ENCODE assay signal across 10 cellular contexts in the genomic region with DNA sequence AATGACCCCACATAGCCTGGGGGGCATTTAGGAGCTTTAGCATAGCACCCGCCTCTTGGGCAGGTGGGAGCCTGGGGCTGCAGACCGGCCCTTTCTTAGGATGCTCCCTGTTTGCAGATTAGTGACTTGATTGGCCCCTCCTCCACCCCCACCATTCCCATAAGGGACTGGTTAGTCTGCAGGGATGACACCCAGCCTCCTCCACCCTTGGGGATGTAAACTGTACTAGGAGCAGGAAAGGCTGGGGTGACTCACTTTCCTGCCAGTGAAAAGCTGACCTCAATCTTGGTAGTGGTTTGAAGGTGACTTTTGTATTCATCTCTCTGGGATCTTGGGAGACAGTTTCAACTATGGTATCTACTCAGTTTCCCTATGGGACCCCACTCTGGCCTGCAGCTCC. TPM values are rescaled to one million over a fixed set of nuclear protein-coding genes. Genes with fewer than 3 reads are reported as not detected.
DNase-seq lines count a peak whose midpoint lies in the region; ATAC-seq lines count a peak whose summit lies in the region.
"Had no signal": no experiment of that assay in that cellular context is flagged by ENCODE, and none has a peak within 500 bp of the region (broad histone marks: within the 10 kb centered on the region; RNA-seq: fewer than 3 reads in every experiment).

No MANE protein-coding gene starts in this region.

- no peak overlapping the region for H3K27ac Mint-ChIP-seq in activated CD4-positive, alpha-beta T cell treated with anti-CD3 and anti-CD28 coated beads for 36 hours

- peak overlapping the region; percentile 66 for H3K4me2 ChIP-seq in GM23248 (ENCODE audit: unreplicated experiment)

- peak; percentile 96 for DNase-seq in GM23248
- DNase-seq in RPMI7951 (ENCODE audit: low read depth), result peak; percentile 85
- DNase-seq in fibroblast of gingiva (ENCODE audit: low read depth), result peak; percentile 28
- peak; percentile 47 for DNase-seq in skeletal muscle cell (ENCODE audit: low read depth)
- DNase-seq in NK-92 treated with Interleukin-12 subunit alpha and Interleukin-12 subunit beta, amount 100 ng/mL, for 24 hours (lab: John Stamatoyannopoulos, UW), result no peak
- DNase-seq in NCI-H2107 (lab: John Stamatoyannopoulos, UW), result no peak
- no peak for DNase-seq in activated CD4-positive, alpha-beta T cell treated with anti-CD3 and anti-CD28 coated beads for 36 hours
- DNase-seq: stimulated activated CD4-positive, alpha-beta T cell treated with anti-CD3 and anti-CD28 coated beads, Interleukin-15, amount 100 ng/mL, for 24 hours; stimulated activated naive CD8-positive, alpha-beta T cell treated with anti-CD3 and anti-CD28 coated beads, Interleukin-15, amount 100 ng/mL, for 72 hours had no signal

- H3K9me2 ChIP-seq in GM23248 (ENCODE audit: insufficient read depth), result no peaks in the 10 kb centered on the region

- peak overlapping the region; percentile 40; the same call in 1 of the 2 replicates for H3K9ac ChIP-seq in GM23248

- H3K36me3 Mint-ChIP-seq in activated CD4-positive, alpha-beta T cell treated with anti-CD3 and anti-CD28 coated beads for 36 hours (ENCODE audit: low read depth), result peaks cover 1% of the 10 kb centered on the region

- in situ Hi-C loops in GM23248 (cut with MboI), result no loop called here

- H3K4me1 Mint-ChIP-seq in activated CD4-positive, alpha-beta T cell treated with anti-CD3 and anti-CD28 coated beads for 36 hours, result peaks cover 3% of the 10 kb centered on the region

- 9 to 37% methylated on average over 2 of the region's 2 CpGs for WGBS in GM23248 (ENCODE audit: low coverage in 1 of 2, low lambda C conversion rate in 2 of 2, missing lambda C conversion rate in 2 of 2), 2 experiments

- POLR2A ChIA-PET in activated CD4-positive, alpha-beta T cell treated with anti-CD3 and anti-CD28 coated beads for 36 hours (lab: Charles Lee), result no interaction called here

- H4K20me1 ChIP-seq in GM23248 (ENCODE audit: insufficient read depth), result peaks cover 6% of the 10 kb centered on the region; the same call in 1 of the 2 replicates

- no peaks in the 10 kb centered on the region for H3K27me3 Mint-ChIP-seq in activated CD4-positive, alpha-beta T cell treated with anti-CD3 and anti-CD28 coated beads for 36 hours

- no peak overlapping the region for H3K4me3 ChIP-seq in GM23248
- no peak overlapping the region for H3K4me3 ChIP-seq in skeletal muscle cell (ENCODE audit: low read depth, low read length)

- peaks cover 98% of the 10 kb centered on the region for H3K79me2 ChIP-seq in GM23248 (ENCODE audit: insufficient read depth)

- no peaks in the 10 kb centered on the region for H3K27me3 ChIP-seq in GM23248 (replicated peaks; ENCODE audit: insufficient read depth)

- peaks cover 11% of the 10 kb centered on the region; the same call in 1 of the 2 replicates for H3K36me3 ChIP-seq in GM23248 (ENCODE audit: low read depth)

- CTCF ChIA-PET in activated CD4-positive, alpha-beta T cell treated with anti-CD3 and anti-CD28 coated beads for 36 hours (lab: Charles Lee), result interaction anchor here (1.3 kb wide), 1 partner anchor 118 kb away, joined by 3 read pairs; no protein-coding TSS in a partner anchor

- intact Hi-C loops in activated CD4-positive, alpha-beta T cell treated with anti-CD3 and anti-CD28 coated beads for 36 hours (cut with DNase I, micrococcal nuclease), result no loop called here

- H2AFZ ChIP-seq in GM23248, result no peak overlapping the region

- H3F3A ChIP-seq in GM23248 (ENCODE audit: insufficient read depth), result peaks cover 18% of the 10 kb centered on the region

- H3K27ac ChIP-seq in GM23248, result peak overlapping the region; percentile 65

- peaks cover 1% of the 10 kb centered on the region for H3K9me3 Mint-ChIP-seq in activated CD4-positive, alpha-beta T cell treated with anti-CD3 and anti-CD28 coated beads for 36 hours (ENCODE audit: low read depth)
- H3K9me3 Mint-ChIP-seq: stimulated activated naive CD8-positive, alpha-beta T cell treated with anti-CD3 and anti-CD28 coated beads, Interleukin-15, amount 100 ng/mL, for 72 hours had no signal

- peaks cover 33% of the 10 kb centered on the region for H3K4me1 ChIP-seq in GM23248 (ENCODE audit: insufficient read depth)

- H3K4me3 Mint-ChIP-seq in activated CD4-positive, alpha-beta T cell treated with anti-CD3 and anti-CD28 coated beads for 36 hours, result no peak overlapping the region
- H3K4me3 Mint-ChIP-seq: stimulated activated naive CD8-positive, alpha-beta T cell treated with anti-CD3 and anti-CD28 coated beads, Interleukin-15, amount 100 ng/mL, for 72 hours had no signal

- no peaks in the 10 kb centered on the region for H3K9me3 ChIP-seq in GM23248 (ENCODE audit: low read depth)

- no peak for ATAC-seq in GM19463 (IDR thresholded peaks at IDR 0.05; ENCODE audit: unreplicated experiment)
- ATAC-seq in activated CD4-positive, alpha-beta T cell treated with anti-CD3 and anti-CD28 coated beads for 36 hours, result no peak
- ATAC-seq: stimulated activated naive CD8-positive, alpha-beta T cell treated with anti-CD3 and anti-CD28 coated beads, Interleukin-15, amount 100 ng/mL, for 72 hours had no signal

RNA-seq across cellular contexts. Expression of a gene that starts 24.2 kb away (rescaled TPM):
- total RNA-seq in GM23248 (2014; rRNA removed; shearing (Covaris generic)), result 46.8 and 49.2 TPM in 2 replicates
- polyA plus RNA-seq in GM23248 (2016; fragmentation: Nextera tagmentation; extraction: Ambion mirVana), result 19.6 and 21.5 TPM in 2 replicates
- total RNA-seq in RPMI7951 (2014; rRNA removed; shearing (Covaris generic)), result 3.5 and 4.6 TPM in 2 replicates
- total RNA-seq in activated CD4-positive, alpha-beta T cell treated with anti-CD3 and anti-CD28 coated beads for 36 hours, result 1 to 10 TPM; 4.5 to 5.3 TPM

Comparison
In these comparisons a context has a peak if more than half of its experiments do, and no peak if none do; other contexts are left out.
1. DNase-seq: peak in GM23248 (single experiment), RPMI7951 (single experiment), fibroblast of gingiva (single experiment) and skeletal muscle cell (single experiment); none in NK-92 treated with Interleukin-12 subunit alpha and Interleukin-12 subunit beta, amount 100 ng/mL, for 24 hours (single experiment), NCI-H2107 (single experiment) and activated CD4-positive, alpha-beta T cell treated with anti-CD3 and anti-CD28 coated beads for 36 hours (single experiment).